In the genomic region with DNA sequence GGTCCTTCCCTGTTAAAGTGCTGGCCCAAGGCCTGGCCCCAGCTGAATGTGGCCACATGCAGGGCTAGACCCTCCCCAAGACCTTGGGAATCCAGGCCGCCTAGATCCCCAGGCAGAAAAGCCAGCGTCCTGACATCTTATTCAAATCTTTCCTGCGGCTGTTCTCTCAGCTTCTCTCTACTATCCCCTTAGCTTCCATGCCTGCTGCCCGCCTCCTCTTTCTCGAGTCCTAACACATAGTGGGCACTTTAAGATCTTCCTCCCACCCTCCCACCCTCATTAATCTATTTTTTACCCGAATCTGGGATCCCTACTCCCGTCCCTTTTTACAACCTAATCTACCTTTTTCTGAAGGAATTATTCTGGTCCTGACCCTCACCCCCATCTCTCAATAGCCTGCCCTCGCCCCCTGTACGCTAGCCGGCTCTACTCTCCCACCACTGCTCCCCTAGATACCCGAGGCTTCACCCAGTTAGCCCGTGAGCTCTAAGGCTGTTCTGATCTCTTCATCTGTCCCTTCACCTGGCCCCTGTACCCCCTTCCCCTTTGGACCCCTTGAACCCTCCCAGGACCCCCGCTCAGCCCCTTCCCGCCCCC, we compare ENCODE assay signal across 8 cellular contexts. TPM values are rescaled to one million over a fixed set of nuclear protein-coding genes. Genes with fewer than 3 reads are reported as not detected.
DNase-seq lines count a peak whose midpoint lies in the region; ATAC-seq, FAIRE-seq and TF ChIP-seq lines count a peak whose summit lies in the region.

A gene with protein sequence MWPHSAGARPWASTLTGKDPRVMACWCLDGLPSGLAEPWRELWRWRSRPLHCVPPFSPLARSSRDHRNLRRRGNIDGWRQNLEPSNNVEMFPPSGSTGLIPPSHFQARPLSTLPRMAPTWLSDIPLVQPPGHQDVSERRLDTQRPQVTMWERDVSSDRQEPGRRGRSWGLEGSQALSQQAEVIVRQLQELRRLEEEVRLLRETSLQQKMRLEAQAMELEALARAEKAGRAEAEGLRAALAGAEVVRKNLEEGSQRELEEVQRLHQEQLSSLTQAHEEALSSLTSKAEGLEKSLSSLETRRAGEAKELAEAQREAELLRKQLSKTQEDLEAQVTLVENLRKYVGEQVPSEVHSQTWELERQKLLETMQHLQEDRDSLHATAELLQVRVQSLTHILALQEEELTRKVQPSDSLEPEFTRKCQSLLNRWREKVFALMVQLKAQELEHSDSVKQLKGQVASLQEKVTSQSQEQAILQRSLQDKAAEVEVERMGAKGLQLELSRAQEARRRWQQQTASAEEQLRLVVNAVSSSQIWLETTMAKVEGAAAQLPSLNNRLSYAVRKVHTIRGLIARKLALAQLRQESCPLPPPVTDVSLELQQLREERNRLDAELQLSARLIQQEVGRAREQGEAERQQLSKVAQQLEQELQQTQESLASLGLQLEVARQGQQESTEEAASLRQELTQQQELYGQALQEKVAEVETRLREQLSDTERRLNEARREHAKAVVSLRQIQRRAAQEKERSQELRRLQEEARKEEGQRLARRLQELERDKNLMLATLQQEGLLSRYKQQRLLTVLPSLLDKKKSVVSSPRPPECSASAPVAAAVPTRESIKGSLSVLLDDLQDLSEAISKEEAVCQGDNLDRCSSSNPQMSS (minus strand): TSS at position 260 of the 597 bp plus-strand sequence. CDS start 202 bp downstream, at position 58.

- peaks cover 15% of the 10 kb centered on the region; the same call in 2 of the 3 replicates for H3K4me1 ChIP-seq in A549
- peaks cover 11% of the 10 kb centered on the region; the same call in 1 of the 2 replicates for H3K4me1 ChIP-seq in H9 (ENCODE audit: insufficient read depth, low read length)
- H3K4me1 ChIP-seq in iPS-15b (ENCODE audit: control insufficient read depth, insufficient read depth, low read length) = peaks cover 4% of the 10 kb centered on the region
- peaks cover 11 to 38% (median 25%) of the 10 kb centered on the region in 6 donors for H3K4me1 ChIP-seq in spleen

- H3K36me3 ChIP-seq in iPS-15b (ENCODE audit: control insufficient read depth, insufficient read depth, low read length) (peaks cover 25% of the 10 kb centered on the region), spleen (peaks cover 0 to 52% (median 7%) of the 10 kb centered on the region in 6 donors)

- no peak within 1 kb of the TSS for H3K56ac ChIP-seq in H9 (ENCODE audit: insufficient read length, low read depth, low read length)

- intact Hi-C loops in spleen (cut with DNase I; ENCODE audit: low total_unique reads) = no loop called here

- H3K14ac ChIP-seq in H9 (ENCODE audit: insufficient read depth, low read length) = no peak within 1 kb of the TSS

- no peak within 1 kb of the TSS for H4K91ac ChIP-seq in H9 (ENCODE audit: insufficient read length, low read depth, low read length)

- H2BK12ac ChIP-seq in H9 (ENCODE audit: insufficient read length, low read depth, low read length) = no peak within 1 kb of the TSS

- H3K4me1 Mint-ChIP-seq in H9 = peaks cover 38% of the 10 kb centered on the region in 2 experiments
- peaks cover 38% of the 10 kb centered on the region for H3K4me1 Mint-ChIP-seq in activated naive CD8-positive, alpha-beta T cell treated with anti-CD3 and anti-CD28 coated beads, Interleukin-2, amount 50 U/mL, for 24 hours

- H3K23ac ChIP-seq in H9 (ENCODE audit: insufficient read length, low read depth, low read length) = no peak within 1 kb of the TSS

- peak within 1 kb of the TSS; percentile 90 to 97 (median 94) for H3K27ac Mint-ChIP-seq in H9
- peak within 1 kb of the TSS; percentile 97 for H3K27ac Mint-ChIP-seq in activated naive CD8-positive, alpha-beta T cell treated with anti-CD3 and anti-CD28 coated beads, Interleukin-2, amount 50 U/mL, for 24 hours

- TF ChIP-seq CTCF in A549 (IDR thresholded peaks at IDR 0.05) = no peak
- no peak for TF ChIP-seq CTCF in H9 (conservative IDR thresholded peaks at IDR 0.05)
- no peak for TF ChIP-seq CTCF in spleen (IDR thresholded peaks at IDR 0.05 in 8 of 11, conservative IDR thresholded peaks at IDR 0.05 in 3 of 11)

- H3K27me3 ChIP-seq in H9 (ENCODE audit: insufficient read depth, low read length) = no peaks in the 10 kb centered on the region
- H3K27me3 ChIP-seq in iPS-15b (ENCODE audit: control insufficient read depth, insufficient read depth, low read length) = no peaks in the 10 kb centered on the region
- no peaks in the 10 kb centered on the region for H3K27me3 ChIP-seq in spleen (replicated peaks in 1 of 7)

- H3T11ph ChIP-seq in H9 (ENCODE audit: low read length) = no peak within 1 kb of the TSS

- peak; percentile 57 to 65; a peak in 5 of 6 replicates for ATAC-seq in A549
- peak; percentile 35 for ATAC-seq in activated naive CD8-positive, alpha-beta T cell treated with anti-CD3 and anti-CD28 coated beads, Interleukin-2, amount 50 U/mL, for 24 hours
- no peak for ATAC-seq in GM18505 (IDR thresholded peaks at IDR 0.05; ENCODE audit: unreplicated experiment)

- H2BK15ac ChIP-seq in H9 (ENCODE audit: low read depth, low read length) = no peak within 1 kb of the TSS

- POLR2A ChIA-PET in A549 (lab: Yijun Ruan, JAX) = interaction anchor here (1.0 kb wide), 1 partner anchor 20 kb away, joined by 3 read pairs; no protein-coding TSS in a partner anchor

- DNase-seq in A549 (ENCODE audit: low read depth in 1 of 2, low spot score in 1 of 2) = no peak
- no peak for DNase-seq in H9
- no peak for DNase-seq in activated naive CD8-positive, alpha-beta T cell treated with anti-CD3 and anti-CD28 coated beads, Interleukin-2, amount 50 U/mL, for 24 hours
- DNase-seq in spleen = no peak
- no peak for DNase-seq in T-helper 9 cell
- DNase-seq in stimulated activated CD4-positive, alpha-beta T cell treated with anti-CD3 and anti-CD28 coated beads, Interleukin-15, amount 100 ng/mL, for 24 hours = no peak

- no peak for TF ChIP-seq EP300 in A549 (IDR thresholded peaks at IDR 0.05)

- H3K9me3 ChIP-seq in A549 (no peaks in the 10 kb centered on the region), H9 (ENCODE audit: control insufficient read depth, low read depth, low read length) (no peaks in the 10 kb centered on the region), iPS-15b (ENCODE audit: control insufficient read depth, insufficient read depth, low read length) (no peaks in the 10 kb centered on the region), spleen (no peaks in the 10 kb centered on the region)

- no peak within 1 kb of the TSS for H4K5ac ChIP-seq in H9 (ENCODE audit: insufficient read length, low read depth, low read length)

- H3K4me3 Mint-ChIP-seq in H9 = peak within 1 kb of the TSS; percentile 92
- H3K4me3 Mint-ChIP-seq in activated naive CD8-positive, alpha-beta T cell treated with anti-CD3 and anti-CD28 coated beads, Interleukin-2, amount 50 U/mL, for 24 hours = peak within 1 kb of the TSS; percentile 97

- no peak within 1 kb of the TSS for H2AFZ ChIP-seq in H9 (ENCODE audit: low read length)

- CTCF ChIA-PET in A549 (lab: Yijun Ruan, JAX) = interaction anchor here (0.7 to 1.0 kb wide), 2 partner anchors 11 to 20 kb away, joined by 3 read pairs; no protein-coding TSS in a partner anchor

- H3K4me3 ChIP-seq in A549 (peak within 1 kb of the TSS; percentile 78), iPS-15b (ENCODE audit: low read depth, low read length) (peak within 1 kb of the TSS; percentile 94), spleen (peak within 1 kb of the TSS; percentile 63 to 94 (median 84))

- no peak for TF ChIP-seq RAD21 in A549 (conservative IDR thresholded peaks at IDR 0.05 in 1 of 2, IDR thresholded peaks at IDR 0.05 in 1 of 2)

- no peak within 1 kb of the TSS for H2BK20ac ChIP-seq in H9 (ENCODE audit: low read depth, low read length, poor library complexity, severe bottlenecking)

- H3K9ac ChIP-seq in H9 (ENCODE audit: extremely low read depth, insufficient read length, low read length) (peak within 1 kb of the TSS; percentile 61), iPS-15b (ENCODE audit: low read depth, low read length) (peak within 1 kb of the TSS; percentile 50)

- peak within 1 kb of the TSS; percentile 100 for H3K4me2 ChIP-seq in A549
- H3K4me2 ChIP-seq in H9 (ENCODE audit: insufficient read depth, insufficient read length, low read length) = peak within 1 kb of the TSS; percentile 93

- H3K27me3 Mint-ChIP-seq in H9 (ENCODE audit: low read depth) = peaks cover 2% of the 10 kb centered on the region; the same call in 1 of the 2 replicates
- peaks cover 3% of the 10 kb centered on the region for H3K27me3 Mint-ChIP-seq in activated naive CD8-positive, alpha-beta T cell treated with anti-CD3 and anti-CD28 coated beads, Interleukin-2, amount 50 U/mL, for 24 hours

- no peak; the same call in 1 of the 2 replicates for TF ChIP-seq POLR2A in A549 (IDR thresholded peaks at IDR 0.05; ENCODE audit: low read length)
- TF ChIP-seq POLR2A in spleen (IDR thresholded peaks at IDR 0.05) = no peak
- no peak for TF ChIP-seq POLR2A in GM18505 (IDR thresholded peaks at IDR 0.05; ENCODE audit: borderline replicate concordance, extremely low read depth, insufficient read depth, insufficient read length)

- no peak for FAIRE-seq in A549 (lab: Jason Lieb, UNC)

- H3K23me2 ChIP-seq in H9 (ENCODE audit: insufficient read length, low read depth, low read length, poor library complexity, severe bottlenecking) = peaks cover 14% of the 10 kb centered on the region

- H3K9me3 Mint-ChIP-seq in H9 = no peaks in the 10 kb centered on the region
- H3K9me3 Mint-ChIP-seq in activated naive CD8-positive, alpha-beta T cell treated with anti-CD3 and anti-CD28 coated beads, Interleukin-2, amount 50 U/mL, for 24 hours = no peaks in the 10 kb centered on the region

- H4K20me1 ChIP-seq in H9 (ENCODE audit: control insufficient read depth, insufficient read depth, insufficient read length) = no peaks in the 10 kb centered on the region

- H3K79me1 ChIP-seq in H9 (ENCODE audit: insufficient read depth, low read depth, low read length, poor library complexity, severe bottlenecking) = no peaks in the 10 kb centered on the region

- no peak within 1 kb of the TSS for H3K4ac ChIP-seq in H9 (ENCODE audit: low read depth, low read length)

- H3K27ac ChIP-seq in A549 (peak within 1 kb of the TSS; percentile 90 to 94), H9 (ENCODE audit: insufficient read length, low read depth, low read length) (no peak within 1 kb of the TSS), spleen (peak within 1 kb of the TSS; percentile 42 to 90 (median 79))

- H2BK120ac ChIP-seq in H9 (ENCODE audit: low read depth, low read length, poor library complexity, severe bottlenecking) = no peak within 1 kb of the TSS

- no peak within 1 kb of the TSS for H4K8ac ChIP-seq in H9 (replicated peaks; ENCODE audit: insufficient read length, low read depth, low read length)

- H3K36me3 Mint-ChIP-seq in H9 (ENCODE audit: insufficient read depth in 1 of 3, low read depth in 3 of 3) = peaks cover 24 to 59% (median 52%) of the 10 kb centered on the region in 3 experiments
- H3K36me3 Mint-ChIP-seq in activated naive CD8-positive, alpha-beta T cell treated with anti-CD3 and anti-CD28 coated beads, Interleukin-2, amount 50 U/mL, for 24 hours (ENCODE audit: low read depth) = peaks cover 48% of the 10 kb centered on the region

- H3K18ac ChIP-seq in H9 (ENCODE audit: insufficient read length, low read depth, low read length) = no peak within 1 kb of the TSS

- H2BK5ac ChIP-seq in H9 (ENCODE audit: insufficient read length, low read length) = no peak within 1 kb of the TSS

- H2AK5ac ChIP-seq in H9 (ENCODE audit: insufficient read length, low read length) = no peak within 1 kb of the TSS

- 15% methylated on average over 12 of the region's 14 CpGs for WGBS in A549 (ENCODE audit: missing lambda C conversion rate)
- WGBS in H9 (ENCODE audit: extremely low coverage, insufficient read length, low lambda C conversion rate) = no CpG with 5 or more reads among the region's 14 CpGs
- 11 to 16% (median 14%) methylated on average over 14 of the region's 14 CpGs for WGBS in spleen, 5 donors

- no peaks in the 10 kb centered on the region for H3K79me2 ChIP-seq in H9 (ENCODE audit: insufficient read depth, low read length)

RNA-seq across cellular contexts. Expression of the gene that starts here (rescaled TPM):
- 7.4 and 8.6 TPM in 2 replicates for polyA plus RNA-seq in A549 (2011; rRNA removed)
- 12.1 and 13.5 TPM in 2 replicates for polyA plus RNA-seq in A549 (2012; cell fraction: cytosol; rRNA removed)
- 27.5 and 31.1 TPM in 2 replicates for polyA plus RNA-seq in A549 (2012; cell fraction: nucleus; rRNA removed)
- polyA plus RNA-seq in A549 (2017; fragmentation: RNase III; extraction: RNeasy Plus Mini Kit Qiagen cat#74134 plus additional on column Dnase treatment) = 15.2 to 15.3 TPM (median 15.3 TPM) in 3 replicates
- polyA minus RNA-seq in A549 (2011; rRNA and poly(A)+ RNA removed) = 7.3 and 8.6 TPM in 2 replicates
- total RNA-seq in H9 (2021) = 42.7 and 45.5 TPM in 2 replicates
- total RNA-seq in spleen = 10 to 100 TPM in 6 of 7 donors, 1 to 10 TPM in 1; 7.7 to 22.5 (median 17.8) TPM
- 10 to 100 TPM; 11.1 to 15.2 (median 11.7) TPM for polyA plus RNA-seq in spleen
